ENCODE assay signal across 1 cellular context in the genomic region with DNA sequence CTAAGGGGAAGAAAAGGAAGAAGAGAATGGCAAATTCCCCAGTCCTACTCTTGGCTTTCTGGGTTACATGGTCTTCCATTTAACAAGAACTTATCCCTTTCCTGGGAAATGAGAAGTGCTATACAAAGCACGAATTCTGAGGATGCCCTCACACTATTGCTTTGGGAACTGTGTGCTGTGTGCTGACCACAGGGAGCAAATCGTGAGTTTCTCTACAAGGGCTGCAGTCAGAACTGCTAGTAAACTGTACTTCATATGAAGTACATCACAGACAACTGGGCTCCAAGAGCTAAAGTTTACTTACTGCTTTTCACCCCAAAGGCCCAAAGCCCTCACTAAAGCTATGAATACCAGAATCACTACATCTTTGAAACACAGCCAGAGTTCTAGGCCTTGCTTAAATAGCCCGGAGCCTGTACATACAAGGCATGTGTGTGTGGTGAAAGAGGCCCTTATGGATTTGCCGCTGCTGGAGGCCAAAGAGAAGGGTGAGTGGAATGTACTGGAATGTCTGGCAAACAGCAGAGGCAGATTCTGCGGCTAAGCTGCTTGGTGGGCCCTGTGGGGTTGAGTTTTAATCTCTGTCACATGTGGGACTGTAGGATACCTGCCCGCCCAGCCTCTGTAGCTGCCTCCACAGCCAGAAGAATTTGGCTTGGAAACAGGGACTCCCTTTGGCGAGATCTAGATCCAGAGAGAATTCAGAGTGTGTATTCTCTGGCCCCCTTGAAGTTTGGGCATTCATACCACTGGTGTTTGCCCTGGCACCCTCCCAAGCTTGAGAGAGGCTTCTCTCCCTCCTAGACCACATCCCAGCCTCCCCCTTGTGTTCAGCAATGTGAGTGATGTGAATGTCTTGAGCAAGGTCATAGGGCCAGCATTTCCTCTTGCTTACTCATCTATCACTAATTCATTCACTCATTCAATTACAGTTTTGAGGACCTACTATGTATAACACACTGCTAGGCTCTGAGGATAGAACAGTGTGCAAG.
A peak's percentile ranks its signal among the peaks of the same experiment; 100 is the strongest.
TF ChIP-seq lines count a peak whose summit lies in the region.

No MANE protein-coding gene starts in this region.

TF ChIP-seq in K562, 482 proteins besides CTCF, POLR2A, EP300 and RAD21 (continued from another document):
- TF ChIP-seq DPF2 (IDR thresholded peaks at IDR 0.05) (no peak), ZNF589 (CRISPR knock-in tag; IDR thresholded peaks at IDR 0.05; ENCODE audit: low read depth) (peak; percentile 26; the same call in 1 of the 2 replicates), ZFP30 (CRISPR knock-in tag; IDR thresholded peaks at IDR 0.05; ENCODE audit: borderline replicate concordance) (no peak), FOXA3 (CRISPR knock-in tag; conservative IDR thresholded peaks at IDR 0.05 in 1 of 2, IDR thresholded peaks at IDR 0.05 in 1 of 2) (no peak), ILK (tag; IDR thresholded peaks at IDR 0.05; ENCODE audit: borderline replicate concordance, low read depth) (peak; percentile 33; the same call in 1 of the 2 replicates), ETV6 (IDR thresholded peaks at IDR 0.05; ENCODE audit: borderline replicate concordance in 1 of 2, low read depth in 2 of 2, low read length in 1 of 2) (no peak), ETV6 (CRISPR knock-in tag; IDR thresholded peaks at IDR 0.05; ENCODE audit: borderline replicate concordance) (no peak), ZNF140 (CRISPR knock-in tag; IDR thresholded peaks at IDR 0.05) (no peak)
- TF ChIP-seq, protein P1, sequence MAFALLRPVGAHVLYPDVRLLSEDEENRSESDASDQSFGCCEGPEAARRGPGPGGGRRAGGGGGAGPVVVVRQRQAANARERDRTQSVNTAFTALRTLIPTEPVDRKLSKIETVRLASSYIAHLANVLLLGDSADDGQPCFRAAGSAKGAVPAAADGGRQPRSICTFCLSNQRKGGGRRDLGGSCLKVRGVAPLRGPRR (CRISPR knock-in tag; IDR thresholded peaks at IDR 0.05) = no peak
